In the genomic region with DNA sequence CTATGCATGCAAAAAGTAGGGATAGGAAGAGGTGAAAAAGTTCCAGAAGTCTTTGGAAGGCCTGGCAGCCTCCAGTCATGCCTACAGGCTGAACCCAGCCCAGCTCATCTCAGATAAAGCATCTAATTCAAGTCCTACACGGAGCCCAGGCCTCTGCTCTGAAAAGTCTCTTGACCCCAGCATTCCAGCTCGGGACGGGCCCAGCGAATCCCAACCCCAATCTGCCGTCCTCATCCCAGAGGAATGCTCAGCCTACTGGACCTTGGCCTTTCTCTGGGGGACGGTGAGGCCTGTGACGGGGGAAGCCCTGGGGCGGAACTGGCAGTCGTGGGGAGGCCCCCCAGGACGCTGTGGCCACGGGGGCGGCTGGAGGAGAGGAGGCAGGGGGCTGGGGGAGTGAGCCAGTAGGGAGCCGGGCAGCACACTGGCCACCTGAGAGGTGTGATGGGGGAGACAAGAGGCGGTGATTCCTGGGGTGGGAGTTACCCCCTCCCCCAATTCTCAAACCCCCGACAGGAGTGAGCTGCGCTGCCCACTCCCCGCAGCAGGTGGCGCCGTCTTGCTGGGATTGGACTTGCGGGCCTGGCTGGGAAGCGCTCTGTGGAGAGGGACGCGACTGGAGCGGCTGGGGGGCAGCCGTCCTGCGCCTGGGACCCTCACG, we compare ENCODE assay signal across 8 cellular contexts.
DNase-seq lines count a peak whose midpoint lies in the region; ATAC-seq, FAIRE-seq and TF ChIP-seq lines count a peak whose summit lies in the region.

No MANE protein-coding gene starts in this region.

- H3K9me3 ChIP-seq in kidney (ENCODE audit: control insufficient read depth in 1 of 2, low read length in 2 of 2): no peaks in the 10 kb centered on the region

- H3K27ac ChIP-seq in caudate nucleus (ENCODE audit: low read depth, low read length) (peak overlapping the region; percentile 30), kidney (ENCODE audit: low read depth in 2 of 2, low read length in 2 of 2) (peak overlapping the region; percentile 57 to 70)

- TF ChIP-seq CTCF in WI38 (IDR thresholded peaks at IDR 0.05; ENCODE audit: low read depth, low read length) (peak; percentile 83), kidney (IDR thresholded peaks at IDR 0.05; ENCODE audit: borderline replicate concordance, extremely low read depth, insufficient read depth) (peak; percentile 96)

- TF ChIP-seq RAD21 in Ishikawa (IDR thresholded peaks at IDR 0.05; ENCODE audit: low read depth): peak; percentile 92

- peaks cover 14 to 23% of the 10 kb centered on the region in 2 donors for H3K4me1 ChIP-seq in kidney (ENCODE audit: control insufficient read depth in 1 of 2, insufficient read depth in 1 of 2, low read depth in 1 of 2, low read length in 2 of 2)

- no peak for TF ChIP-seq EP300 in Ishikawa (IDR thresholded peaks at IDR 0.05; ENCODE audit: borderline replicate concordance)

- H3K4me3 ChIP-seq in WI38 (ENCODE audit: low read depth, low read length) (peak overlapping the region; percentile 38), kidney (ENCODE audit: low read length in 2 of 2) (peak overlapping the region in 1 of 2 donors; percentile 59)

- no peak for ATAC-seq in HG03139 (IDR thresholded peaks at IDR 0.05; ENCODE audit: unreplicated experiment)

- DNase-seq in Caki2 (ENCODE audit: low read depth) (peak; percentile 41), caudate nucleus (lab: John Stamatoyannopoulos, UW) (peak in 56 of 61 donors; percentile 3 to 77 (median 54)), kidney (peak; percentile 90), epidermal melanocyte (ENCODE audit: insufficient read length, low spot score) (no peak)
- DNase-seq in stimulated activated CD4-positive, alpha-beta T cell treated with anti-CD3 and anti-CD28 coated beads, Interleukin-12 subunit alpha, Interleukin-12 subunit beta, amount 100 ng/mL, for 48 hours (ENCODE audit: low read depth in 2 of 3, low spot score in 1 of 3): peak; percentile 20 to 50 (median 28)

- no peaks in the 10 kb centered on the region for H3K36me3 ChIP-seq in kidney (ENCODE audit: control insufficient read depth in 1 of 2, insufficient read depth in 2 of 2, low read length in 2 of 2)

- intact Hi-C loops in kidney (cut with DNase I): loop anchor here (10.0 kb wide), 2 partner anchors 260 to 510 kb away; no protein-coding TSS in a partner anchor

- in situ Hi-C loops in Caki2 (cut with HindIII; ENCODE audit: low pct_unique_long_range_greater_than_20kb, low sequenced_read_pairs): no loop called here

- FAIRE-seq in kidney (lab: Jason Lieb, UNC): no peak

- H3K9ac ChIP-seq in kidney (ENCODE audit: low read length in 2 of 2): peak overlapping the region; percentile 41 to 75

TF ChIP-seq in Ishikawa, 13 proteins besides CTCF, POLR2A, EP300 and RAD21:
- TF ChIP-seq TAF1 (IDR thresholded peaks at IDR 0.05; ENCODE audit: low read depth) (no peak), YY1 (IDR thresholded peaks at IDR 0.05; ENCODE audit: low read depth) (no peak), CEBPB (IDR thresholded peaks at IDR 0.05) (no peak), ZBTB7A (IDR thresholded peaks at IDR 0.05; ENCODE audit: low read depth) (peak; percentile 87; the same call in 1 of the 2 replicates), FOXM1 (IDR thresholded peaks at IDR 0.05; ENCODE audit: borderline replicate concordance, low read depth) (no peak), CREB1 (IDR thresholded peaks at IDR 0.05; ENCODE audit: low read depth) (no peak)
- TF ChIP-seq, protein P1, sequence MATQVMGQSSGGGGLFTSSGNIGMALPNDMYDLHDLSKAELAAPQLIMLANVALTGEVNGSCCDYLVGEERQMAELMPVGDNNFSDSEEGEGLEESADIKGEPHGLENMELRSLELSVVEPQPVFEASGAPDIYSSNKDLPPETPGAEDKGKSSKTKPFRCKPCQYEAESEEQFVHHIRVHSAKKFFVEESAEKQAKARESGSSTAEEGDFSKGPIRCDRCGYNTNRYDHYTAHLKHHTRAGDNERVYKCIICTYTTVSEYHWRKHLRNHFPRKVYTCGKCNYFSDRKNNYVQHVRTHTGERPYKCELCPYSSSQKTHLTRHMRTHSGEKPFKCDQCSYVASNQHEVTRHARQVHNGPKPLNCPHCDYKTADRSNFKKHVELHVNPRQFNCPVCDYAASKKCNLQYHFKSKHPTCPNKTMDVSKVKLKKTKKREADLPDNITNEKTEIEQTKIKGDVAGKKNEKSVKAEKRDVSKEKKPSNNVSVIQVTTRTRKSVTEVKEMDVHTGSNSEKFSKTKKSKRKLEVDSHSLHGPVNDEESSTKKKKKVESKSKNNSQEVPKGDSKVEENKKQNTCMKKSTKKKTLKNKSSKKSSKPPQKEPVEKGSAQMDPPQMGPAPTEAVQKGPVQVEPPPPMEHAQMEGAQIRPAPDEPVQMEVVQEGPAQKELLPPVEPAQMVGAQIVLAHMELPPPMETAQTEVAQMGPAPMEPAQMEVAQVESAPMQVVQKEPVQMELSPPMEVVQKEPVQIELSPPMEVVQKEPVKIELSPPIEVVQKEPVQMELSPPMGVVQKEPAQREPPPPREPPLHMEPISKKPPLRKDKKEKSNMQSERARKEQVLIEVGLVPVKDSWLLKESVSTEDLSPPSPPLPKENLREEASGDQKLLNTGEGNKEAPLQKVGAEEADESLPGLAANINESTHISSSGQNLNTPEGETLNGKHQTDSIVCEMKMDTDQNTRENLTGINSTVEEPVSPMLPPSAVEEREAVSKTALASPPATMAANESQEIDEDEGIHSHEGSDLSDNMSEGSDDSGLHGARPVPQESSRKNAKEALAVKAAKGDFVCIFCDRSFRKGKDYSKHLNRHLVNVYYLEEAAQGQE (IDR thresholded peaks at IDR 0.05; ENCODE audit: low read depth): no peak
